ENCODE assay signal across 14 cellular contexts in genomic region chr11:46698597-46698996, GRCh38. TPM values are rescaled to one million over a fixed set of nuclear protein-coding genes. Genes with fewer than 3 reads are reported as not detected.
DNase-seq lines count a peak whose midpoint lies in the region; ATAC-seq, FAIRE-seq and TF ChIP-seq lines count a peak whose summit lies in the region.
"Had no signal": no experiment of that assay in that cellular context is flagged by ENCODE, and none has a peak within 500 bp of the region (broad histone marks: within the 10 kb centered on the region; RNA-seq: fewer than 3 reads in every experiment).

No MANE protein-coding gene starts in this region.

- TF ChIP-seq POLR2A in K562 (conservative IDR thresholded peaks at IDR 0.05): no peak
- TF ChIP-seq POLR2A in erythroblast (IDR thresholded peaks at IDR 0.05; ENCODE audit: low read length): no peak

- peaks cover 35% of the 10 kb centered on the region for H3K36me3 ChIP-seq in DOHH2 (ENCODE audit: control insufficient read depth, low read length)
- peaks cover 45% of the 10 kb centered on the region for H3K36me3 ChIP-seq in K562 (ENCODE audit: control insufficient read depth, insufficient read depth, low read length)

- H3K27ac Mint-ChIP-seq in nephron: peak overlapping the region; percentile 67 to 93 (median 71)

- H3K79me2 ChIP-seq in DOHH2 (ENCODE audit: control insufficient read depth, low read length): peaks cover 53% of the 10 kb centered on the region
- H3K79me2 ChIP-seq in K562 (ENCODE audit: control insufficient read depth, insufficient read depth, low read length): peaks cover 47% of the 10 kb centered on the region

- H3K4me3 Mint-ChIP-seq in nephron: peak overlapping the region; percentile 89 to 99 (median 94)

- H3K9me3 ChIP-seq in DOHH2 (ENCODE audit: control insufficient read depth, insufficient read depth, low read length) (no peaks in the 10 kb centered on the region), K562 (replicated peaks; ENCODE audit: control insufficient read depth, insufficient read depth, low read depth, low read length) (no peaks in the 10 kb centered on the region)

- no peaks in the 10 kb centered on the region for H3K27me3 Mint-ChIP-seq in nephron (ENCODE audit: low read depth)

- H3K4me3 ChIP-seq in AG04449 (ENCODE audit: low read depth, low read length) (0 out of 2 replicates have a peak overlapping the region, but pooled peaks have one; percentile 2), DOHH2 (ENCODE audit: low read length) (no peak overlapping the region), K562 (no peak overlapping the region)

- no TSS peak for BruUV-seq in K562 (replicated peaks; lab: Mats Ljungman, UMichigan)

- H3K4me1 Mint-ChIP-seq in nephron: peaks cover 36% of the 10 kb centered on the region

- no peaks in the 10 kb centered on the region for H3F3A ChIP-seq in DOHH2 (ENCODE audit: control insufficient read depth, insufficient read depth)

- 0% methylated on average over 1 of the region's 1 CpG for WGBS in K562 (ENCODE audit: insufficient coverage, low coverage, missing lambda C conversion rate)

- H3K27ac ChIP-seq in DOHH2 (ENCODE audit: low read depth, low read length) (no peak overlapping the region), K562 (ENCODE audit: extremely low read depth, low read depth, low read length) (no peak overlapping the region)
- H3K27ac ChIP-seq: KMS-11 had no signal

- H3K9ac ChIP-seq in K562 (ENCODE audit: insufficient read depth in 1 of 2, low read depth in 2 of 2, low read length in 2 of 2): no peak overlapping the region
- H3K9ac ChIP-seq: KMS-11 had no signal

- H3K4me2 ChIP-seq in DOHH2 (ENCODE audit: low read length) (peak overlapping the region; percentile 88; the same call in 1 of the 2 replicates), K562 (ENCODE audit: insufficient read depth, low read length) (no peak overlapping the region)

- no peaks in the 10 kb centered on the region for H3K9me1 ChIP-seq in K562 (ENCODE audit: control insufficient read depth, insufficient read depth, low read length)

- TF ChIP-seq CTCF in AG04449 (IDR thresholded peaks at IDR 0.05; ENCODE audit: insufficient read depth, low read length, missing control alignments) (no peak), DOHH2 (IDR thresholded peaks at IDR 0.05; ENCODE audit: low read depth, low read length, poor library complexity, severe bottlenecking) (no peak), K562 (IDR thresholded peaks at IDR 0.05 in 2 of 3, conservative IDR thresholded peaks at IDR 0.05 in 1 of 3; ENCODE audit: insufficient read depth in 2 of 3, low read depth in 1 of 3, low read length in 3 of 3) (no peak), nephron (IDR thresholded peaks at IDR 0.05; ENCODE audit: unreplicated experiment in 3 of 3) (no peak)

- H3K9me3 Mint-ChIP-seq in nephron: no peaks in the 10 kb centered on the region

- ATAC-seq in K562 (no peak), GM18502 (IDR thresholded peaks at IDR 0.05; ENCODE audit: poor library complexity, unreplicated experiment) (no peak), HG03457 (IDR thresholded peaks at IDR 0.05; ENCODE audit: unreplicated experiment) (no peak)

- no peak for FAIRE-seq in K562 (lab: Jason Lieb, UNC)
- FAIRE-seq: GM18507 had no signal

- peaks cover 29% of the 10 kb centered on the region for H3K36me3 Mint-ChIP-seq in nephron (ENCODE audit: low read depth)

- no peak for TF ChIP-seq RAD21 in K562 (CRISPR knock-in tag; conservative IDR thresholded peaks at IDR 0.05 in 1 of 2, IDR thresholded peaks at IDR 0.05 in 1 of 2)

- POLR2A ChIA-PET in AG04449 (lab: Yijun Ruan, JAX): no interaction called here
- POLR2A ChIA-PET in K562 (lab: Yijun Ruan, JAX): interaction anchor here (0.6 to 0.8 kb wide), 2 partner anchors 12 to 141 kb away, joined by 3 to 4 read pairs; no protein-coding TSS in a partner anchor

- no peak for TF ChIP-seq EP300 in K562 (IDR thresholded peaks at IDR 0.05; ENCODE audit: low read length)

- H3K9me2 ChIP-seq in DOHH2 (replicated peaks; ENCODE audit: control insufficient read depth, low read length): no peaks in the 10 kb centered on the region

- intact Hi-C loops in K562 (cut with micrococcal nuclease): no loop called here

- in situ Hi-C loops in K562 (cut with MboI): no loop called here

- H3K27me3 ChIP-seq in DOHH2 (ENCODE audit: control insufficient read depth, low read length) (no peaks in the 10 kb centered on the region), K562 (ENCODE audit: control insufficient read depth in 2 of 2, insufficient read depth in 2 of 2, low read length in 2 of 2) (no peaks in the 10 kb centered on the region)

- no peaks in the 10 kb centered on the region; the same call in 1 of the 2 replicates for H4K20me1 ChIP-seq in DOHH2 (ENCODE audit: control insufficient read depth, insufficient read depth, low read depth, low read length)
- H4K20me1 ChIP-seq in K562 (replicated peaks; ENCODE audit: control insufficient read depth, insufficient read depth, low read length): no peaks in the 10 kb centered on the region

- no peak overlapping the region for H2AFZ ChIP-seq in K562 (ENCODE audit: low read depth, low read length)

- peaks cover 28% of the 10 kb centered on the region for H3K4me1 ChIP-seq in DOHH2 (ENCODE audit: control insufficient read depth, low read length)
- peaks cover 24 to 37% of the 10 kb centered on the region in 2 experiments for H3K4me1 ChIP-seq in K562 (replicated peaks in 1 of 2; ENCODE audit: control insufficient read depth in 2 of 2, insufficient read depth in 2 of 2, low read length in 2 of 2)

- CTCF ChIA-PET in AG04449 (lab: Yijun Ruan, JAX) (no interaction called here), K562 (lab: Yijun Ruan, JAX; ENCODE audit: low intra/inter-chr PET ratio) (no interaction called here)

- DNase-seq in AG04449 (ENCODE audit: low read depth, low spot score): no peak
- peak in 3 of 4 experiments; percentile 38 to 43 (median 41) for DNase-seq in K562 (ENCODE audit: extremely low read depth in 1 of 4, low spot score in 3 of 4)
- no peak for DNase-seq in erythroblast (lab: John Stamatoyannopoulos, UW)
- no peak for DNase-seq in glomerular visceral epithelial cell (ENCODE audit: extremely low spot score)
- DNase-seq: NCI-H226, SHP77 had no signal

TF ChIP-seq in K562, 482 proteins besides CTCF, POLR2A, EP300 and RAD21 (continues in another document):
- peak; percentile 82 for TF ChIP-seq EGR1 (conservative IDR thresholded peaks at IDR 0.05)

RNA-seq across cellular contexts. Expression of gene ARHGAP1, which starts 1.8 kb away (rescaled TPM):
- 36.7 and 76.2 TPM in 2 replicates for total RNA-seq in K562 (2011; cell fraction: chromatin; rRNA removed; ENCODE audit: low replicate concordance)
- 31.7 and 34.5 TPM in 2 replicates for total RNA-seq in K562 (2011; cell fraction: nucleolus; rRNA removed)
- 30.6 and 40.3 TPM in 2 replicates for total RNA-seq in K562 (2011; cell fraction: nucleoplasm; rRNA removed)
- total RNA-seq in K562 (2014; rRNA removed) (7.4 and 11.1 TPM in 2 replicates), K562 (2014; rRNA removed; fragmentation: Illumina TruSeq; extraction: Trizol) (5.9 and 6.9 TPM in 2 replicates), K562 (2015; rRNA removed; fragmentation: Illumina TruSeq; extraction: Trizol) (10.7 and 11.3 TPM in 2 replicates), K562 (2021) (30.3 and 30.4 TPM in 2 replicates)
- polyA plus RNA-seq in K562 (2011; rRNA removed) (8.2 and 13.2 TPM in 2 replicates), K562 (2014; fragmentation: Illumina TruSeq; extraction: Trizol) (25.0 and 26.7 TPM in 2 replicates), K562 (2014; fragmentation: Nextera tagmentation; extraction: Ambion mirVana) (1 to 10 TPM; 3.6 to 5.7 TPM), K562 (2014; rRNA removed) (14.1 and 14.2 TPM in 2 replicates)
- polyA plus RNA-seq in K562 (2011; cell fraction: cytosol; rRNA removed): 10.8 and 17.1 TPM in 2 replicates
- 11.1 and 18.2 TPM in 2 replicates for polyA plus RNA-seq in K562 (2011; cell fraction: nucleus; rRNA removed)
- 16.3 and 23.1 TPM in 2 replicates for polyA plus RNA-seq in K562 (2012)
- 23.5 and 26.8 TPM in 2 replicates for polyA minus RNA-seq in K562 (2011; rRNA and poly(A)+ RNA removed)
- 27.3 and 29.4 TPM in 2 replicates for polyA minus RNA-seq in K562 (2011; cell fraction: cytosol; rRNA and poly(A)+ RNA removed)
- polyA minus RNA-seq in K562 (2011; cell fraction: nucleus; rRNA and poly(A)+ RNA removed): 11.3 and 15.9 TPM in 2 replicates

RNA-seq across cellular contexts. Expression of gene ZNF408, which starts 2.2 kb away (rescaled TPM):
- total RNA-seq in K562 (2011; cell fraction: chromatin; rRNA removed; ENCODE audit: low replicate concordance): 16.0 and 39.3 TPM in 2 replicates
- 22.9 and 32.4 TPM in 2 replicates for total RNA-seq in K562 (2011; cell fraction: nucleolus; rRNA removed)
- 20.5 and 21.6 TPM in 2 replicates for total RNA-seq in K562 (2011; cell fraction: nucleoplasm; rRNA removed)
- 11.8 and 12.2 TPM in 2 replicates for total RNA-seq in K562 (2014; rRNA removed)
- 7.3 and 7.4 TPM in 2 replicates for total RNA-seq in K562 (2014; rRNA removed; fragmentation: Illumina TruSeq; extraction: Trizol)
- total RNA-seq in K562 (2015; rRNA removed; fragmentation: Illumina TruSeq; extraction: Trizol): 12.8 and 14.1 TPM in 2 replicates
- 17.4 and 18.4 TPM in 2 replicates for total RNA-seq in K562 (2021)
- 4.5 and 7.6 TPM in 2 replicates for polyA plus RNA-seq in K562 (2011; rRNA removed)
- 5.7 and 12.0 TPM in 2 replicates for polyA plus RNA-seq in K562 (2011; cell fraction: cytosol; rRNA removed)
- polyA plus RNA-seq in K562 (2011; cell fraction: nucleus; rRNA removed): 13.3 and 21.7 TPM in 2 replicates
- polyA plus RNA-seq in K562 (2012): 8.5 and 12.1 TPM in 2 replicates
- 7.4 and 10.8 TPM in 2 replicates for polyA plus RNA-seq in K562 (2014; fragmentation: Illumina TruSeq; extraction: Trizol)
- polyA plus RNA-seq in K562 (2014; fragmentation: Nextera tagmentation; extraction: Ambion mirVana): under 1 TPM; 0.15 to 0.38 TPM
- 7.0 and 10.0 TPM in 2 replicates for polyA plus RNA-seq in K562 (2014; rRNA removed)
- polyA minus RNA-seq in K562 (2011; rRNA and poly(A)+ RNA removed): 4.6 and 4.8 TPM in 2 replicates
- 5.2 and 8.7 TPM in 2 replicates for polyA minus RNA-seq in K562 (2011; cell fraction: cytosol; rRNA and poly(A)+ RNA removed)
- 14.1 and 19.8 TPM in 2 replicates for polyA minus RNA-seq in K562 (2011; cell fraction: nucleus; rRNA and poly(A)+ RNA removed)

RNA-seq across cellular contexts. Expression of gene F2, which starts 20.4 kb away (rescaled TPM):
- total RNA-seq in K562 (2011; cell fraction: chromatin; rRNA removed; ENCODE audit: low replicate concordance): not detected in 2 replicates
- not detected in 2 replicates for total RNA-seq in K562 (2011; cell fraction: nucleolus; rRNA removed)
- total RNA-seq in K562 (2011; cell fraction: nucleoplasm; rRNA removed): not detected in 2 replicates
- total RNA-seq in K562 (2014; rRNA removed) (not detected in 2 replicates), K562 (2014; rRNA removed; fragmentation: Illumina TruSeq; extraction: Trizol) (not detected in 2 replicates), K562 (2015; rRNA removed; fragmentation: Illumina TruSeq; extraction: Trizol) (not detected in 2 replicates), K562 (2021) (0.16 and 0.22 TPM in 2 replicates)
- polyA plus RNA-seq in K562 (2011; rRNA removed) (not detected in 2 replicates), K562 (2014; fragmentation: Illumina TruSeq; extraction: Trizol) (not detected in 2 replicates), K562 (2014; fragmentation: Nextera tagmentation; extraction: Ambion mirVana) (not detected), K562 (2014; rRNA removed) (not detected in 2 replicates)
- not detected in 2 replicates for polyA plus RNA-seq in K562 (2011; cell fraction: cytosol; rRNA removed)
- polyA plus RNA-seq in K562 (2011; cell fraction: nucleus; rRNA removed): not detected in 2 replicates
- not detected in 2 replicates for polyA plus RNA-seq in K562 (2012)
- polyA minus RNA-seq in K562 (2011; rRNA and poly(A)+ RNA removed): not detected in 2 replicates
- polyA minus RNA-seq in K562 (2011; cell fraction: cytosol; rRNA and poly(A)+ RNA removed): 2.4 TPM in 1 of 2 replicates, not detected in the other
- not detected in 2 replicates for polyA minus RNA-seq in K562 (2011; cell fraction: nucleus; rRNA and poly(A)+ RNA removed)
- total RNA-seq: activated CD8-positive, alpha-beta memory T cell treated with anti-CD3 and anti-CD28 coated beads for 36 hours; glomerular endothelial cell had no signal

Comparison
In these comparisons a context has a peak if more than half of its experiments do, and no peak if none do; other contexts are left out.
1. DNase-seq: peak in K562 (3 of 4); none in AG04449 (single experiment), erythroblast (0 of 2) and glomerular visceral epithelial cell (single experiment).